In genomic region chr4:143381171-143382118, GRCh38 we compare ENCODE assay signal across 8 cellular contexts. TPM values are rescaled to one million over a fixed set of nuclear protein-coding genes. Genes with fewer than 3 reads are reported as not detected.
A peak's percentile ranks its signal among the peaks of the same experiment; 100 is the strongest.
DNase-seq lines count a peak whose midpoint lies in the region; ATAC-seq and TF ChIP-seq lines count a peak whose summit lies in the region.

No MANE protein-coding gene starts in this region.

- H3K4me3 ChIP-seq in ACC112 (ENCODE audit: low read depth, low read length) (peak overlapping the region; percentile 52), choroid plexus epithelial cell (ENCODE audit: low read depth, low read length) (no peak overlapping the region), mesenchymal stem cell (ENCODE audit: insufficient read depth in 1 of 2, low read depth in 1 of 2, low read length in 2 of 2) (peak overlapping the region in 1 of 2 experiments; percentile 0), BE2C (ENCODE audit: low read depth, low read length) (no peak overlapping the region)

- H3K18ac ChIP-seq in mesenchymal stem cell (ENCODE audit: low read depth in 1 of 2, low read length in 2 of 2): peak overlapping the region; percentile 16 to 64

- peaks cover 6% of the 10 kb centered on the region for H3K79me2 ChIP-seq in ACC112 (ENCODE audit: control insufficient read depth, insufficient read depth, low read length, unreplicated experiment)

- peak overlapping the region; percentile 9 for H2AFZ ChIP-seq in ACC112 (ENCODE audit: low read length, unreplicated experiment)
- H2AFZ ChIP-seq in mesenchymal stem cell (ENCODE audit: low read depth, low read length): no peak overlapping the region

- H3K9me3 ChIP-seq in mesenchymal stem cell (ENCODE audit: control insufficient read depth, low read length) (no peaks in the 10 kb centered on the region), BE2C (no peaks in the 10 kb centered on the region)

- no peak overlapping the region for H4K8ac ChIP-seq in mesenchymal stem cell (ENCODE audit: low read length)

- no peak overlapping the region for H2BK15ac ChIP-seq in mesenchymal stem cell (ENCODE audit: low read depth, poor library complexity, severe bottlenecking)

- no peaks in the 10 kb centered on the region for H3K36me3 ChIP-seq in ACC112 (ENCODE audit: insufficient read depth, low read length)
- no peaks in the 10 kb centered on the region for H3K36me3 ChIP-seq in mesenchymal stem cell (ENCODE audit: control insufficient read depth in 1 of 2, insufficient read depth in 2 of 2, low read depth in 1 of 2, low read length in 2 of 2)
- no peaks in the 10 kb centered on the region for H3K36me3 ChIP-seq in BE2C

- peak; percentile 88 for DNase-seq in HT1080 (ENCODE audit: low read depth)
- DNase-seq in choroid plexus epithelial cell (ENCODE audit: low read depth): peak; percentile 92
- peak; percentile 88 for DNase-seq in mesenchymal stem cell
- DNase-seq in ureter (ENCODE audit: low spot score): peak; percentile 84
- DNase-seq in BE2C: no peak

- peak; percentile 32 for ATAC-seq in GM19463 (IDR thresholded peaks at IDR 0.05; ENCODE audit: unreplicated experiment)
- no peak for ATAC-seq in GM21529 (IDR thresholded peaks at IDR 0.05; ENCODE audit: unreplicated experiment)

- 20% methylated on average over 5 of the region's 8 CpGs for WGBS in mesenchymal stem cell

- H2AK5ac ChIP-seq in mesenchymal stem cell (ENCODE audit: low read length, severe bottlenecking): no peak overlapping the region

- H2BK120ac ChIP-seq in mesenchymal stem cell (ENCODE audit: low read depth, low read length): no peak overlapping the region

- H3K4me1 ChIP-seq in ACC112 (ENCODE audit: control insufficient read depth, insufficient read depth, low read length, unreplicated experiment) (peaks cover 31% of the 10 kb centered on the region), mesenchymal stem cell (ENCODE audit: control insufficient read depth, insufficient read depth, low read depth, low read length) (peaks cover 5% of the 10 kb centered on the region), BE2C (no peaks in the 10 kb centered on the region)

- H3K9ac ChIP-seq in mesenchymal stem cell (ENCODE audit: low read length): peak overlapping the region; percentile 68

- H3K23ac ChIP-seq in mesenchymal stem cell (ENCODE audit: low read length in 2 of 2): no peak overlapping the region

- no peak overlapping the region for H3K4ac ChIP-seq in mesenchymal stem cell (ENCODE audit: low read depth in 1 of 2, low read length in 2 of 2)

- peak overlapping the region; percentile 50 for H3K27ac ChIP-seq in ACC112 (ENCODE audit: low read depth, low read length)
- peak overlapping the region; percentile 48 for H3K27ac ChIP-seq in mesenchymal stem cell (ENCODE audit: low read length, poor library complexity, severe bottlenecking)

- H2BK5ac ChIP-seq in mesenchymal stem cell (ENCODE audit: low read depth, low read length, poor library complexity, severe bottlenecking): no peak overlapping the region

- H3K27me3 ChIP-seq in ACC112 (ENCODE audit: insufficient read depth, low read length): no peaks in the 10 kb centered on the region
- H3K27me3 ChIP-seq in mesenchymal stem cell (ENCODE audit: control insufficient read depth in 1 of 2, insufficient read depth in 1 of 2, low read length in 2 of 2): no peaks in the 10 kb centered on the region
- no peaks in the 10 kb centered on the region for H3K27me3 ChIP-seq in BE2C

- no peak overlapping the region for H3K4me2 ChIP-seq in mesenchymal stem cell (ENCODE audit: low read length, poor library complexity, severe bottlenecking)

- H3K79me1 ChIP-seq in mesenchymal stem cell (replicated peaks; ENCODE audit: low read length, poor library complexity, severe bottlenecking): peaks cover 25% of the 10 kb centered on the region

- TF ChIP-seq CTCF in choroid plexus epithelial cell (conservative IDR thresholded peaks at IDR 0.05; ENCODE audit: low read depth, low read length) (no peak), BE2C (IDR thresholded peaks at IDR 0.05; ENCODE audit: low read depth, low read length) (no peak)

- peak overlapping the region; percentile 8 to 72 for H2BK12ac ChIP-seq in mesenchymal stem cell (ENCODE audit: low read length in 2 of 2)

- no peak overlapping the region for H3K14ac ChIP-seq in mesenchymal stem cell (ENCODE audit: low read length in 2 of 2)

- no peak overlapping the region for H4K91ac ChIP-seq in mesenchymal stem cell (ENCODE audit: low read length)

RNA-seq across cellular contexts. Expression of gene GAB1, which starts 44.8 kb away (rescaled TPM):
- total RNA-seq in HT1080 (2014; rRNA removed; shearing (Covaris generic)): 6.3 and 9.8 TPM in 2 replicates
- polyA plus RNA-seq in HT1080 (2015; cell fraction: cytosol; rRNA removed): 2.7 and 5.2 TPM in 2 replicates
- 6.8 and 10.5 TPM in 2 replicates for polyA plus RNA-seq in HT1080 (2015; cell fraction: nucleus; rRNA removed)
- 13.3 TPM for polyA plus RNA-seq in mesenchymal stem cell (2013, experiment 1 of 2)
- 13.7 TPM for polyA plus RNA-seq in mesenchymal stem cell (2013, experiment 2 of 2)
- total RNA-seq in ureter: 42.4 TPM
- polyA plus RNA-seq in BE2C (2012; ENCODE audit: insufficient read depth, insufficient read length, low read depth): 0.36 TPM
